In genomic region chr22:33272180-33272579, GRCh38 we compare ENCODE assay signal across 1 cellular context.
A peak's percentile ranks its signal among the peaks of the same experiment; 100 is the strongest.
TF ChIP-seq lines count a peak whose summit lies in the region.

No MANE protein-coding gene starts in this region.

TF ChIP-seq in HepG2, 621 proteins besides CTCF, POLR2A, EP300 and RAD21 (continued from another document and continues in another):
- TF ChIP-seq KIAA2018 (CRISPR knock-in tag; IDR thresholded peaks at IDR 0.05; ENCODE audit: borderline replicate concordance), result no peak
- TF ChIP-seq PBX3 (CRISPR knock-in tag; IDR thresholded peaks at IDR 0.05; ENCODE audit: borderline replicate concordance), result no peak
- no peak for TF ChIP-seq ZNF550 (CRISPR knock-in tag; IDR thresholded peaks at IDR 0.05; ENCODE audit: borderline replicate concordance)
- TF ChIP-seq TOPORS (CRISPR knock-in tag; IDR thresholded peaks at IDR 0.05), result no peak
- peak; percentile 36; the same call in 1 of the 2 replicates for TF ChIP-seq TBX2 (CRISPR knock-in tag; IDR thresholded peaks at IDR 0.05; ENCODE audit: borderline replicate concordance)
- TF ChIP-seq JUNB (CRISPR knock-in tag; IDR thresholded peaks at IDR 0.05; ENCODE audit: borderline replicate concordance), result no peak
- no peak for TF ChIP-seq RORA (CRISPR knock-in tag; IDR thresholded peaks at IDR 0.05)
- TF ChIP-seq PRDM4 (CRISPR knock-in tag; IDR thresholded peaks at IDR 0.05; ENCODE audit: borderline replicate concordance), result no peak
- no peak for TF ChIP-seq ZBTB46 (CRISPR knock-in tag; IDR thresholded peaks at IDR 0.05; ENCODE audit: borderline replicate concordance)
- TF ChIP-seq ATF7 (IDR thresholded peaks at IDR 0.05), result no peak
- TF ChIP-seq ATF7 (CRISPR knock-in tag; IDR thresholded peaks at IDR 0.05), result no peak
- peak; percentile 84 for TF ChIP-seq RCOR2 (CRISPR knock-in tag; IDR thresholded peaks at IDR 0.05)
- TF ChIP-seq HHEX (CRISPR knock-in tag; IDR thresholded peaks at IDR 0.05), result no peak; the same call in 1 of the 2 replicates
- TF ChIP-seq PRDM15 (CRISPR knock-in tag; IDR thresholded peaks at IDR 0.05), result peak; percentile 47; the same call in 1 of the 2 replicates
- no peak for TF ChIP-seq THAP7 (CRISPR knock-in tag; IDR thresholded peaks at IDR 0.05)
- TF ChIP-seq SETDB1 (CRISPR knock-in tag; IDR thresholded peaks at IDR 0.05; ENCODE audit: borderline replicate concordance), result no peak
- TF ChIP-seq RNF219 (CRISPR knock-in tag; IDR thresholded peaks at IDR 0.05), result no peak
- no peak for TF ChIP-seq ASH2L (IDR thresholded peaks at IDR 0.05; ENCODE audit: insufficient read length, low read depth, low read length)
- no peak for TF ChIP-seq POLR2AphosphoS2 (IDR thresholded peaks at IDR 0.05; ENCODE audit: low read depth, low read length)
- no peak for TF ChIP-seq ZNF605 (CRISPR knock-in tag; IDR thresholded peaks at IDR 0.05)
- TF ChIP-seq ZNF280B (CRISPR knock-in tag; IDR thresholded peaks at IDR 0.05; ENCODE audit: borderline replicate concordance), result no peak
- TF ChIP-seq U2AF2 (IDR thresholded peaks at IDR 0.05; ENCODE audit: low read depth, low read length), result no peak
- TF ChIP-seq ZBTB1 (CRISPR knock-in tag; IDR thresholded peaks at IDR 0.05; ENCODE audit: borderline replicate concordance), result no peak
